ENCODE assay signal across 4 cellular contexts in genomic region chr13:77347351-77347750, GRCh38.
TF ChIP-seq lines count a peak whose summit lies in the region.

No MANE protein-coding gene starts in this region.

TF ChIP-seq in HEK293, 187 proteins besides CTCF, POLR2A, EP300 and RAD21:
- peak; percentile 73 for TF ChIP-seq ZNF121 (tag by site-specific recombination; IDR thresholded peaks at IDR 0.05)

TF ChIP-seq in WTC11, 78 proteins besides CTCF, POLR2A, EP300 and RAD21:
- TF ChIP-seq ZNF121 (CRISPR knock-in tag; IDR thresholded peaks at IDR 0.05): peak; percentile 78

TF ChIP-seq in K562, 482 proteins besides CTCF, POLR2A, EP300 and RAD21:
- peak; percentile 31; the same call in 1 of the 2 replicates for TF ChIP-seq ZNF121 (CRISPR knock-in tag; conservative IDR thresholded peaks at IDR 0.05)

TF ChIP-seq in HepG2, 621 proteins besides CTCF, POLR2A, EP300 and RAD21:
- TF ChIP-seq ZNF121 (CRISPR knock-in tag; IDR thresholded peaks at IDR 0.05): peak; percentile 69; the same call in 1 of the 2 replicates
TF ChIP-seq in HepG2: peak in this region for 1; not testable (repeated sequence) for 620.
